Comparison of ENCODE assay signal across 28 cellular contexts in genomic region chr19:28003543-28003942, GRCh38.
"Had no signal": no experiment of that assay in that cellular context is flagged by ENCODE, and none has a peak within 500 bp of the region (broad histone marks: within the 10 kb centered on the region; RNA-seq: fewer than 3 reads in every experiment).

No MANE protein-coding gene starts in this region.

- H3K27ac Mint-ChIP-seq: dendritic cell treated with granulocyte-macrophage colony-stimulating factor and Interleukin-4, amounts not matched to agents 40 ng/mL and 50 ng/mL, for 4 days; effector memory CD8-positive, alpha-beta T cell; endodermal cell had no signal

- FAIRE-seq: colon, endometrium, endothelial cell of umbilical vein, frontal cortex had no signal

- H3K4me3 ChIP-seq: colonic mucosa, coronary artery, dorsolateral prefrontal cortex, esophagus muscularis mucosa, esophagus squamous epithelium, gastrocnemius medialis, gastroesophageal sphincter, heart left ventricle, heart right ventricle had no signal

- DNase-seq: colonic mucosa; cortex of kidney; dermis blood vessel endothelial cell; dorsolateral prefrontal cortex; effector CD4-positive, alpha-beta T cell; effector CD8-positive, alpha-beta T cell; effector memory CD4-positive, alpha-beta T cell; effector memory CD8-positive, alpha-beta T cell; endodermal cell; erythroblast; esophagus squamous epithelium; foreskin fibroblast; foreskin keratinocyte; foreskin melanocyte; gastrocnemius medialis; glutamatergic neuron; heart left ventricle; heart right ventricle had no signal

- H3K27ac ChIP-seq: colonic mucosa, coronary artery, dorsolateral prefrontal cortex, epithelial cell of prostate, esophagus muscularis mucosa, esophagus squamous epithelium, foreskin keratinocyte, gastrocnemius medialis, gastroesophageal sphincter, heart left ventricle, heart right ventricle had no signal

- H3K4me1 ChIP-seq: colonic mucosa, esophagus muscularis mucosa, esophagus squamous epithelium, foreskin keratinocyte, gastrocnemius medialis, gastroesophageal sphincter, heart left ventricle, heart right ventricle had no signal

- ATAC-seq: effector memory CD8-positive, alpha-beta T cell; esophagus mucosa; foreskin keratinocyte; gastrocnemius medialis; gastroesophageal sphincter; heart left ventricle; heart right ventricle had no signal

- H3K27me3 Mint-ChIP-seq: dendritic cell treated with granulocyte-macrophage colony-stimulating factor and Interleukin-4, amounts not matched to agents 40 ng/mL and 50 ng/mL, for 4 days had no signal

- H3K4me3 Mint-ChIP-seq: dendritic cell treated with granulocyte-macrophage colony-stimulating factor and Interleukin-4, amounts not matched to agents 40 ng/mL and 50 ng/mL, for 4 days; effector memory CD8-positive, alpha-beta T cell; endodermal cell had no signal

- H3K9me3 ChIP-seq: colonic mucosa, esophagus muscularis mucosa, esophagus squamous epithelium, gastrocnemius medialis, gastroesophageal sphincter had no signal

- H3K36me3 ChIP-seq: colonic mucosa, esophagus muscularis mucosa, esophagus squamous epithelium, gastrocnemius medialis, gastroesophageal sphincter, heart left ventricle, heart right ventricle had no signal
